ENCODE assay signal across 19 cellular contexts in the genomic region with DNA sequence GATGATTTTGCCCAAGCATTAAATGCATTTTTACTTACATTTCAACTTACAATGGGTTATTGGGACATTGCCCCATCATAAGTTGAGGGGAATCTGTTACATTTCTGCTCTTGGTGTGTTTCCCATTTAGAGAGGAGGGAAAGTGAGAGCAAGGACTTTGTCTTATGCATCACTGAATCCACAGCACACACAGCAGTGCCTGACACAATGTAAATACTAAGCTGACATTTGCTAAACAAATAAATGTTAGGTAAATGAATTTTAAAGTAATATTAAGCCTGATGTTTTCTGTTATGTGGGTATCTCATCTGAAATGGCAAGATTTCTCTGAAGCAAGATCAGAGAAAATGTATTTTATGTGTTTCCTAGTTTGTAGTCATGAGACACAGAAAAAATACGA.
"Had no signal": no experiment of that assay in that cellular context is flagged by ENCODE, and none has a peak within 500 bp of the region (broad histone marks: within the 10 kb centered on the region; RNA-seq: fewer than 3 reads in every experiment).

No MANE protein-coding gene starts in this region.

- H3K4me1 ChIP-seq: left ventricle myocardium inferior, thyroid gland had no signal

- H3K9me3 ChIP-seq: left ventricle myocardium inferior, thyroid gland had no signal

- ATAC-seq: activated CD8-positive, alpha-beta T cell treated with anti-CD3 and anti-CD28 coated beads for 36 hours; activated T-helper 17 cell treated with anti-CD3 and anti-CD28 coated beads, Interleukin-2, amount 50 U/mL, for 72 hours had no signal

- FAIRE-seq: endometrium, frontal cortex had no signal

- H3K4me3 ChIP-seq: coronary artery, left ventricle myocardium inferior, thyroid gland had no signal

- DNase-seq: activated CD4-positive, alpha-beta T cell treated with anti-CD3 and anti-CD28 coated beads, Interleukin-2, amount 10 ng/mL, durations not matched to agents 24 days and 14 days; activated CD8-positive, alpha-beta T cell treated with anti-CD3 and anti-CD28 coated beads for 36 hours; activated naive CD4-positive, alpha-beta T cell treated with Interleukin-2 at 50 U/mL for 16 hours; activated T-cell treated with anti-CD3 and anti-CD28 coated beads, Interleukin-2, amount 50 U/mL, for 1 hour; anterior cingulate cortex; brain microvascular endothelial cell; left ventricle myocardium inferior; mammary epithelial cell; midbrain; stimulated activated CD4-positive, alpha-beta T cell treated with anti-CD3 and anti-CD28 coated beads, Interleukin-12 subunit alpha, Interleukin-12 subunit beta, amount 100 ng/mL, for 4 hours; stimulated activated CD4-positive, alpha-beta T cell treated with anti-CD3 and anti-CD28 coated beads, Interleukin-1b, Interleukin-23, amount 100 ng/mL, for 48 hours; stimulated activated CD8-positive, alpha-beta memory T cell treated with anti-CD3 and anti-CD28 coated beads, Interleukin-4, amount 100 ng/mL, for 48 hours; stimulated activated naive CD4-positive, alpha-beta T cell treated with Interleukin-2 at 50 U/mL for 16 hours; T1000; thyroid gland had no signal

- H3K27me3 ChIP-seq: brain microvascular endothelial cell, thyroid gland had no signal

- H3K36me3 ChIP-seq: brain microvascular endothelial cell, left ventricle myocardium inferior, thyroid gland had no signal

- H3K27ac ChIP-seq: brain microvascular endothelial cell, coronary artery, left ventricle myocardium inferior, thyroid gland had no signal
